1 cellular context compared by ENCODE assay signal in the genomic region with DNA sequence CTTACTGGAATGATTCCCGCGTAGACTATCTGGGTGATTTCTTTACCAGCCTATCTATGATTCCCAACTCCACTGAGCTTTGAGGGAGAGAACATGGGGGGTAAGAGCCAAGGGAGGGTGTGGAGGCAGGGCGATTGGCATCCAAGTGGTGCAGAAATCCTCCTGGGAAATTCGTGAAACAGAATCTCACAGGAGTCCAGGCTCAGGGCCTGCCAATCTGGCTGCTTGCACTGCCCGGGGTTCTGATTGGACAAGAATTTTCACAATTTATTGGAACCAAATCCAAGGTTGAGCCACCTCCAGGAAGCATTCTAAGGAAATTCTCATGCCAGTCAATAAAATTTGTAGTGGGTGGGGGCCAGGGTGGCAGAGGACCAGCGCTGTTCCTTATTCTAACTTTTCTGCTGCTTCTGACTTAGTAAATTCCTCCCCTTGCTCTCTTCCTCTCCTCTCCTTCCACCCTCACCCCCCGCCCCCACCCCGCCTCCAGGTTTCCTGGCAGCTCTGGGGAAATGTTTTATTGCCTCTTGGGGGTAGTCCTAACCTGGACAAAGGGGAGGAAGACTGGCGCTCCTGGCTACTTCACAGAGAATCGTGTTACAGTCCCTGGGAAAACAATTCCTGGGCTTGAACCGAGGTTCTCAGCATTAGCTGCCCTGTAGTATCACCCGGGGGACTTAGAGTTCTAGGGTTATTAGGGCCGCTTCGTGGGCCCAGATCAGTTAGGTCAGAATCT.
TF ChIP-seq lines count a peak whose summit lies in the region.

No MANE protein-coding gene starts in this region.

TF ChIP-seq in HepG2, 621 proteins besides CTCF, POLR2A, EP300 and RAD21 (continued from another document):
- TF ChIP-seq, protein P1, sequence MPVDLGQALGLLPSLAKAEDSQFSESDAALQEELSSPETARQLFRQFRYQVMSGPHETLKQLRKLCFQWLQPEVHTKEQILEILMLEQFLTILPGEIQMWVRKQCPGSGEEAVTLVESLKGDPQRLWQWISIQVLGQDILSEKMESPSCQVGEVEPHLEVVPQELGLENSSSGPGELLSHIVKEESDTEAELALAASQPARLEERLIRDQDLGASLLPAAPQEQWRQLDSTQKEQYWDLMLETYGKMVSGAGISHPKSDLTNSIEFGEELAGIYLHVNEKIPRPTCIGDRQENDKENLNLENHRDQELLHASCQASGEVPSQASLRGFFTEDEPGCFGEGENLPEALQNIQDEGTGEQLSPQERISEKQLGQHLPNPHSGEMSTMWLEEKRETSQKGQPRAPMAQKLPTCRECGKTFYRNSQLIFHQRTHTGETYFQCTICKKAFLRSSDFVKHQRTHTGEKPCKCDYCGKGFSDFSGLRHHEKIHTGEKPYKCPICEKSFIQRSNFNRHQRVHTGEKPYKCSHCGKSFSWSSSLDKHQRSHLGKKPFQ (CRISPR knock-in tag; IDR thresholded peaks at IDR 0.05; ENCODE audit: insufficient replicate concordance) = no peak
- TF ChIP-seq XBP1 (CRISPR knock-in tag; IDR thresholded peaks at IDR 0.05) = no peak
- TF ChIP-seq, protein P2, sequence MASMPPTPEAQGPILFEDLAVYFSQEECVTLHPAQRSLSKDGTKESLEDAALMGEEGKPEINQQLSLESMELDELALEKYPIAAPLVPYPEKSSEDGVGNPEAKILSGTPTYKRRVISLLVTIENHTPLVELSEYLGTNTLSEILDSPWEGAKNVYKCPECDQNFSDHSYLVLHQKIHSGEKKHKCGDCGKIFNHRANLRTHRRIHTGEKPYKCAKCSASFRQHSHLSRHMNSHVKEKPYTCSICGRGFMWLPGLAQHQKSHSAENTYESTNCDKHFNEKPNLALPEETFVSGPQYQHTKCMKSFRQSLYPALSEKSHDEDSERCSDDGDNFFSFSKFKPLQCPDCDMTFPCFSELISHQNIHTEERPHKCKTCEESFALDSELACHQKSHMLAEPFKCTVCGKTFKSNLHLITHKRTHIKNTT (CRISPR knock-in tag; IDR thresholded peaks at IDR 0.05) = no peak
- TF ChIP-seq, protein P3, sequence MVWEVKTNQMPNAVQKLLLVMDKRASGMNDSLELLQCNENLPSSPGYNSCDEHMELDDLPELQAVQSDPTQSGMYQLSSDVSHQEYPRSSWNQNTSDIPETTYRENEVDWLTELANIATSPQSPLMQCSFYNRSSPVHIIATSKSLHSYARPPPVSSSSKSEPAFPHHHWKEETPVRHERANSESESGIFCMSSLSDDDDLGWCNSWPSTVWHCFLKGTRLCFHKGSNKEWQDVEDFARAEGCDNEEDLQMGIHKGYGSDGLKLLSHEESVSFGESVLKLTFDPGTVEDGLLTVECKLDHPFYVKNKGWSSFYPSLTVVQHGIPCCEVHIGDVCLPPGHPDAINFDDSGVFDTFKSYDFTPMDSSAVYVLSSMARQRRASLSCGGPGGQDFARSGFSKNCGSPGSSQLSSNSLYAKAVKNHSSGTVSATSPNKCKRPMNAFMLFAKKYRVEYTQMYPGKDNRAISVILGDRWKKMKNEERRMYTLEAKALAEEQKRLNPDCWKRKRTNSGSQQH (CRISPR knock-in tag; IDR thresholded peaks at IDR 0.05; ENCODE audit: low read depth) = no peak
- TF ChIP-seq KAT7 (CRISPR knock-in tag; IDR thresholded peaks at IDR 0.05; ENCODE audit: borderline replicate concordance) = no peak
- no peak for TF ChIP-seq ZNF615 (CRISPR knock-in tag; IDR thresholded peaks at IDR 0.05; ENCODE audit: borderline replicate concordance)
